Comparison of ENCODE assay signal across 8 cellular contexts in the genomic region with DNA sequence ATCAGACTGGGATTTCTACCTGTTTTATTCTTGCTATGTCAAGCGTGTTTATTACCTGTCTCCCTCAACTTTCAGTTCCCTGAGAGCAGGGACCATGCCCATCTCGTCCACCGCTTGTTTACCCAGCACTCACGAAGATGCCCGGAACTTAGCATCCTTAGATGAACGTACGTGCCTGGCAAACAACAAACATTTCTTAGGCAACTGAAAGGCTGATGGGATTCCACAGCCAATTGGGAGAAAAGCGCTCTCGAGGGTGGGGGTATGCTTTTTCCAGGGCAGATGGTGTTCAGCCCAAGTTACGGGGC. TPM values are rescaled to one million over a fixed set of nuclear protein-coding genes. Genes with fewer than 3 reads are reported as not detected.
DNase-seq lines count a peak whose midpoint lies in the region; ATAC-seq lines count a peak whose summit lies in the region.

No MANE protein-coding gene starts in this region.

- H4K20me1 ChIP-seq in BLaER1 = peaks cover 41% of the 10 kb centered on the region
- peaks cover 13% of the 10 kb centered on the region; the same call in 1 of the 2 replicates for H4K20me1 ChIP-seq in Karpas-422 (ENCODE audit: insufficient read depth, low read depth, low read length)

- no peak for ATAC-seq in naive thymus-derived CD8-positive, alpha-beta T cell
- ATAC-seq in HG03039 (IDR thresholded peaks at IDR 0.05; ENCODE audit: unreplicated experiment) = no peak

- H3K4me3 ChIP-seq in BLaER1 (peak overlapping the region; percentile 99), Karpas-422 (ENCODE audit: low read length) (peak overlapping the region; percentile 94)

- H3K27ac Mint-ChIP-seq in naive thymus-derived CD8-positive, alpha-beta T cell = peak overlapping the region; percentile 94 to 99 (median 96)

- peak overlapping the region; percentile 95 to 100 (median 98) for H3K4me3 Mint-ChIP-seq in naive thymus-derived CD8-positive, alpha-beta T cell

- H3K79me2 ChIP-seq in Karpas-422 (ENCODE audit: low read length) = peaks cover 28% of the 10 kb centered on the region

- H3K4me1 Mint-ChIP-seq in naive thymus-derived CD8-positive, alpha-beta T cell = peaks cover 25 to 55% (median 45%) of the 10 kb centered on the region in 4 donors

- H3K9me3 Mint-ChIP-seq in naive thymus-derived CD8-positive, alpha-beta T cell = no peaks in the 10 kb centered on the region

- H3K36me3 Mint-ChIP-seq in naive thymus-derived CD8-positive, alpha-beta T cell = peaks cover 0 to 20% (median 0%) of the 10 kb centered on the region in 3 donors

- H3K27ac ChIP-seq in BLaER1 = peak overlapping the region; percentile 93
- H3K27ac ChIP-seq in Karpas-422 (ENCODE audit: low read length) = no peak overlapping the region
- peak overlapping the region; percentile 93 for H3K27ac ChIP-seq in cingulate gyrus (ENCODE audit: low read depth, low read length)

- H3K9ac ChIP-seq in BLaER1 (peak overlapping the region; percentile 94), Karpas-422 (ENCODE audit: low read length) (peak overlapping the region; percentile 89)

- H3K4me1 ChIP-seq in BLaER1 = peaks cover 32% of the 10 kb centered on the region
- H3K4me1 ChIP-seq in Karpas-422 (ENCODE audit: low read length) = peaks cover 27% of the 10 kb centered on the region

- POLR2A ChIA-PET in naive thymus-derived CD8-positive, alpha-beta T cell (lab: Charles Lee) = interaction anchor here (1.5 to 4.0 kb wide), 3 partner anchors 12 to 19 kb away, joined by 4 to 26 read pairs (median 7); no protein-coding TSS in a partner anchor

- no peaks in the 10 kb centered on the region for H3K27me3 Mint-ChIP-seq in naive thymus-derived CD8-positive, alpha-beta T cell

- H3K27me3 ChIP-seq in BLaER1 (no peaks in the 10 kb centered on the region), Karpas-422 (ENCODE audit: low read length) (no peaks in the 10 kb centered on the region)

- H3K4me2 ChIP-seq in BLaER1 (peak overlapping the region; percentile 100), Karpas-422 (ENCODE audit: low read depth, low read length, poor library complexity, severe bottlenecking) (peak overlapping the region; percentile 77)

- H2AFZ ChIP-seq in Karpas-422 (ENCODE audit: low read length) = peak overlapping the region; percentile 80; the same call in 1 of the 2 replicates

- DNase-seq in Karpas-422 (no peak), NCI-H2196 (lab: John Stamatoyannopoulos, UW; ENCODE audit: unreplicated experiment) (no peak)
- DNase-seq in naive thymus-derived CD8-positive, alpha-beta T cell = no peak
- no peak for DNase-seq in stimulated activated CD4-positive, alpha-beta T cell treated with anti-CD3 and anti-CD28 coated beads, Interleukin-4, amount 100 ng/mL, for 24 hours
- no peak for DNase-seq in activated CD8-positive, alpha-beta memory T cell treated with anti-CD3 and anti-CD28 coated beads for 24 hours

- H3K36me3 ChIP-seq in BLaER1 (peaks cover 23% of the 10 kb centered on the region), Karpas-422 (ENCODE audit: insufficient read depth, low read length) (no peaks in the 10 kb centered on the region)

- H3K9me2 ChIP-seq in Karpas-422 (replicated peaks; ENCODE audit: insufficient read depth, low read length) = no peaks in the 10 kb centered on the region

- H3K9me3 ChIP-seq in BLaER1 (no peaks in the 10 kb centered on the region), Karpas-422 (ENCODE audit: low read length) (no peaks in the 10 kb centered on the region)

RNA-seq across cellular contexts. Expression of gene CHPF2, which starts 0.4 kb away (rescaled TPM):
- total RNA-seq in Karpas-422 (2014; rRNA removed; shearing (Covaris generic); ENCODE audit: low replicate concordance) = 24.7 and 33.2 TPM in 2 replicates
- 10 to 100 TPM; 47.8 to 48.6 TPM for total RNA-seq in naive thymus-derived CD8-positive, alpha-beta T cell
- polyA plus RNA-seq in naive thymus-derived CD8-positive, alpha-beta T cell = 10 to 100 TPM; 16.8 to 20.1 (median 17.6) TPM

RNA-seq across cellular contexts. Expression of gene ABCF2, which starts 4.9 kb away (rescaled TPM):
- total RNA-seq in Karpas-422 (2014; rRNA removed; shearing (Covaris generic); ENCODE audit: low replicate concordance) = 31.2 and 48.6 TPM in 2 replicates
- 10 to 100 TPM; 30.2 to 34.2 TPM for total RNA-seq in naive thymus-derived CD8-positive, alpha-beta T cell
- polyA plus RNA-seq in naive thymus-derived CD8-positive, alpha-beta T cell = 10 to 100 TPM; 23.0 to 40.4 (median 31.6) TPM

RNA-seq across cellular contexts. Expression of gene SMARCD3, which starts 16.6 kb away (rescaled TPM):
- total RNA-seq in Karpas-422 (2014; rRNA removed; shearing (Covaris generic); ENCODE audit: low replicate concordance) = 3.2 and 8.7 TPM in 2 replicates
- 10 to 100 TPM in 1 of 2 experiments, 1 to 10 TPM in 1; 9.7 to 11.8 TPM for total RNA-seq in naive thymus-derived CD8-positive, alpha-beta T cell
- polyA plus RNA-seq in naive thymus-derived CD8-positive, alpha-beta T cell = 10 to 100 TPM in 2 of 3 donors, 1 to 10 TPM in 1; 9.8 to 18.6 (median 15.6) TPM

RNA-seq across cellular contexts. Expression of gene H2BK1, which starts 21.6 kb away (rescaled TPM):
- total RNA-seq in Karpas-422 (2014; rRNA removed; shearing (Covaris generic); ENCODE audit: low replicate concordance) = not detected in 2 replicates
- 1 to 10 TPM; 2.5 to 2.6 TPM for total RNA-seq in naive thymus-derived CD8-positive, alpha-beta T cell
- not detected for polyA plus RNA-seq in naive thymus-derived CD8-positive, alpha-beta T cell

RNA-seq across cellular contexts. Expression of gene ASB10, which starts 44.9 kb away (rescaled TPM):
- total RNA-seq in Karpas-422 (2014; rRNA removed; shearing (Covaris generic); ENCODE audit: low replicate concordance) = not detected in 2 replicates
- not detected for total RNA-seq in naive thymus-derived CD8-positive, alpha-beta T cell
- not detected for polyA plus RNA-seq in naive thymus-derived CD8-positive, alpha-beta T cell
